Comparison of ENCODE assay signal across 8 cellular contexts in genomic region chr4:41258783-41259182, GRCh38. TPM values are rescaled to one million over a fixed set of nuclear protein-coding genes. Genes with fewer than 3 reads are reported as not detected.
DNase-seq lines count a peak whose midpoint lies in the region; ATAC-seq and TF ChIP-seq lines count a peak whose summit lies in the region.

No MANE protein-coding gene starts in this region.

- no peaks in the 10 kb centered on the region for H3K9me2 ChIP-seq in MM.1S (replicated peaks; ENCODE audit: insufficient read depth, low read length)

- intact Hi-C loops in upper lobe of right lung (cut with DNase I), result no loop called here

- H3K27ac ChIP-seq in MM.1S (ENCODE audit: low read length) (peak overlapping the region; percentile 44; the same call in 1 of the 2 replicates), angular gyrus (ENCODE audit: low read depth, low read length) (peak overlapping the region; percentile 33), upper lobe of right lung (no peak overlapping the region)

- H3K4me2 ChIP-seq in MM.1S (ENCODE audit: low read depth, low read length), result peak overlapping the region; percentile 70; the same call in 1 of the 2 replicates

- H4K20me1 ChIP-seq in MM.1S (ENCODE audit: insufficient read depth, low read length), result no peaks in the 10 kb centered on the region

- H3K9me3 ChIP-seq in ES-I3 (ENCODE audit: control insufficient read depth, insufficient read depth, low read length) (no peaks in the 10 kb centered on the region), MM.1S (replicated peaks; ENCODE audit: insufficient read depth, low read length) (no peaks in the 10 kb centered on the region), upper lobe of right lung (no peaks in the 10 kb centered on the region)

- H3K9ac ChIP-seq in ES-I3 (ENCODE audit: low read depth, low read length) (peak overlapping the region; percentile 77), MM.1S (ENCODE audit: low read length) (peak overlapping the region; percentile 79; the same call in 1 of the 2 replicates)

- H2AFZ ChIP-seq in MM.1S (ENCODE audit: low read length), result no peak overlapping the region

- H3K4me3 ChIP-seq in MM.1S (ENCODE audit: low read length) (peak overlapping the region; percentile 86), upper lobe of right lung (no peak overlapping the region)

- H3K27me3 ChIP-seq in MM.1S (replicated peaks; ENCODE audit: insufficient read depth, low read length) (0 out of 2 replicates have a peak, but pooled peaks cover 4% of the 10 kb centered on the region), upper lobe of right lung (peaks cover 34% of the 10 kb centered on the region)

- peak; percentile 58 for TF ChIP-seq CTCF in MM.1S (IDR thresholded peaks at IDR 0.05; ENCODE audit: low read length)
- TF ChIP-seq CTCF in upper lobe of right lung (IDR thresholded peaks at IDR 0.05), result peak; percentile 52

- ATAC-seq in upper lobe of right lung (peak; percentile 52), HG03025 (IDR thresholded peaks at IDR 0.05; ENCODE audit: low FRiP score, unreplicated experiment) (no peak), GM21786 (IDR thresholded peaks at IDR 0.05; ENCODE audit: unreplicated experiment) (no peak)

- peaks cover 39% of the 10 kb centered on the region for H3K79me2 ChIP-seq in MM.1S (ENCODE audit: low read length)

- H3K4me1 ChIP-seq in ES-I3 (ENCODE audit: insufficient read depth, low read length) (peaks cover 20% of the 10 kb centered on the region), MM.1S (ENCODE audit: low read length) (peaks cover 10% of the 10 kb centered on the region; the same call in 1 of the 2 replicates), upper lobe of right lung (peaks cover 16% of the 10 kb centered on the region)

- peaks cover 24% of the 10 kb centered on the region for H3F3A ChIP-seq in MM.1S (ENCODE audit: insufficient read depth, low read length)

- peak; percentile 68 for DNase-seq in MM.1S
- peak; percentile 41 for DNase-seq in iPS-NIHi11 (ENCODE audit: low spot score)
- no peak for DNase-seq in upper lobe of right lung
- DNase-seq in NOMO-1 treated with dmso at 0.1 percent for 144 hours (lab: John Stamatoyannopoulos, UW; ENCODE audit: unreplicated experiment), result no peak

- H3K36me3 ChIP-seq in ES-I3 (ENCODE audit: insufficient read depth, low read length), result peaks cover 44% of the 10 kb centered on the region
- peaks cover 29% of the 10 kb centered on the region for H3K36me3 ChIP-seq in MM.1S (replicated peaks; ENCODE audit: insufficient read depth, low read length)
- no peaks in the 10 kb centered on the region for H3K36me3 ChIP-seq in upper lobe of right lung

RNA-seq across cellular contexts. Expression of gene UCHL1, which starts 2.1 kb away (rescaled TPM):
- 7.2 TPM for total RNA-seq in upper lobe of right lung

RNA-seq across cellular contexts. Expression of gene APBB2, which starts 44.4 kb away (rescaled TPM):
- 88.2 TPM for total RNA-seq in upper lobe of right lung

Comparison
In these comparisons a context has a peak if more than half of its experiments do, and no peak if none do; other contexts are left out.
1. DNase-seq: peak in MM.1S (single experiment) and iPS-NIHi11 (single experiment); none in upper lobe of right lung (single experiment) and NOMO-1 treated with dmso at 0.1 percent for 144 hours (single experiment).